In genomic region chr9:96418920-96419690, GRCh38 we compare ENCODE assay signal across 8 cellular contexts. TPM values are rescaled to one million over a fixed set of nuclear protein-coding genes. Genes with fewer than 3 reads are reported as not detected.
DNase-seq lines count a peak whose midpoint lies in the region; ATAC-seq and TF ChIP-seq lines count a peak whose summit lies in the region.

No MANE protein-coding gene starts in this region.

- H3K79me2 ChIP-seq in HCT116 (ENCODE audit: insufficient read depth, low read length) = peaks cover 31% of the 10 kb centered on the region
- peaks cover 32% of the 10 kb centered on the region for H3K79me2 ChIP-seq in Loucy (ENCODE audit: insufficient read depth, low read length)

- H3K27me3 ChIP-seq in HCT116 (ENCODE audit: insufficient read depth, low read length) (no peaks in the 10 kb centered on the region), Loucy (ENCODE audit: insufficient read depth, low read length, poor library complexity, severe bottlenecking) (peaks cover 4% of the 10 kb centered on the region), aorta (ENCODE audit: control insufficient read depth in 1 of 2, insufficient read depth in 2 of 2, low read length in 1 of 2) (no peaks in the 10 kb centered on the region)

- POLR2A ChIA-PET in GM10248 (lab: Yijun Ruan, JAX) = no interaction called here
- POLR2A ChIA-PET in HCT116 (lab: Charles Lee) = no interaction called here

- H3K27ac Mint-ChIP-seq in activated naive CD8-positive, alpha-beta T cell treated with anti-CD3 and anti-CD28 coated beads for 36 hours = peak overlapping the region; percentile 87
- H3K27ac Mint-ChIP-seq in osteocyte (ENCODE audit: unreplicated experiment) = peak overlapping the region; percentile 91

- TF ChIP-seq RAD21 in HCT116 (IDR thresholded peaks at IDR 0.05; ENCODE audit: low read depth) = peak; percentile 19; the same call in 1 of the 2 replicates

- H3K4me2 ChIP-seq in HCT116 (ENCODE audit: low read length) (peak overlapping the region; percentile 94), Loucy (ENCODE audit: low read depth, low read length, poor library complexity, severe bottlenecking) (peak overlapping the region; percentile 92)

- H3K27me3 Mint-ChIP-seq in activated naive CD8-positive, alpha-beta T cell treated with anti-CD3 and anti-CD28 coated beads for 36 hours = no peaks in the 10 kb centered on the region
- H3K27me3 Mint-ChIP-seq in osteocyte (ENCODE audit: unreplicated experiment) = no peaks in the 10 kb centered on the region

- H3K4me3 ChIP-seq in HCT116 (replicated peaks in 1 of 2; ENCODE audit: low read depth in 1 of 2, low read length in 2 of 2) (peak overlapping the region; percentile 67 to 73), Loucy (ENCODE audit: low read length, poor library complexity, severe bottlenecking) (peak overlapping the region; percentile 87), aorta (ENCODE audit: low read length in 2 of 2) (peak overlapping the region; percentile 71 to 84)

- BruUV-seq in HCT116 (replicated peaks; lab: Mats Ljungman, UMichigan) = TSS peak; percentile 85

- no peaks in the 10 kb centered on the region for H3K9me3 ChIP-seq in HCT116 (ENCODE audit: control insufficient read depth in 1 of 2, insufficient read depth in 1 of 2, low read depth in 1 of 2, low read length in 2 of 2)
- no peaks in the 10 kb centered on the region for H3K9me3 ChIP-seq in Loucy (ENCODE audit: insufficient read depth, low read depth, low read length)
- no peaks in the 10 kb centered on the region for H3K9me3 ChIP-seq in aorta (ENCODE audit: control insufficient read depth, low read length)

- H3K4me3 Mint-ChIP-seq in activated naive CD8-positive, alpha-beta T cell treated with anti-CD3 and anti-CD28 coated beads for 36 hours = peak overlapping the region; percentile 85
- H3K4me3 Mint-ChIP-seq in osteocyte (ENCODE audit: unreplicated experiment) = peak overlapping the region; percentile 86

- no peak for TF ChIP-seq CTCF in GM10248 (IDR thresholded peaks at IDR 0.05; ENCODE audit: control extremely low read depth, extremely low read depth, low read depth, missing control alignments)
- no peak for TF ChIP-seq CTCF in HCT116 (IDR thresholded peaks at IDR 0.05 in 2 of 3, conservative IDR thresholded peaks at IDR 0.05 in 1 of 3; ENCODE audit: borderline replicate concordance in 1 of 3, insufficient read depth in 1 of 3, low read depth in 2 of 3, low read length in 2 of 3)
- TF ChIP-seq CTCF in Loucy (conservative IDR thresholded peaks at IDR 0.05; ENCODE audit: low read length) = no peak
- no peak for TF ChIP-seq CTCF in osteocyte (IDR thresholded peaks at IDR 0.05)

- TF ChIP-seq POLR2A in HCT116 (IDR thresholded peaks at IDR 0.05; ENCODE audit: borderline replicate concordance, extremely low read depth, insufficient read depth, insufficient read length) = peak; percentile 14
- TF ChIP-seq POLR2A in Raji (IDR thresholded peaks at IDR 0.05; ENCODE audit: insufficient read depth, low read depth, low read length) = peak; percentile 55

- H3K4me1 ChIP-seq in HCT116 (ENCODE audit: control insufficient read depth in 1 of 2, insufficient read depth in 2 of 2, low read length in 2 of 2) (peaks cover 24 to 48% of the 10 kb centered on the region in 2 experiments), Loucy (ENCODE audit: insufficient read depth, low read length, poor library complexity, severe bottlenecking) (peaks cover 42% of the 10 kb centered on the region), aorta (ENCODE audit: control insufficient read depth in 1 of 2, insufficient read depth in 2 of 2, low read length in 2 of 2) (peaks cover 0 to 3% of the 10 kb centered on the region in 2 donors)

- H3K9me3 Mint-ChIP-seq in activated naive CD8-positive, alpha-beta T cell treated with anti-CD3 and anti-CD28 coated beads for 36 hours = no peaks in the 10 kb centered on the region
- no peaks in the 10 kb centered on the region for H3K9me3 Mint-ChIP-seq in osteocyte (ENCODE audit: unreplicated experiment)

- no peaks in the 10 kb centered on the region for H4K20me1 ChIP-seq in HCT116 (ENCODE audit: insufficient read depth)
- peaks cover 29% of the 10 kb centered on the region for H4K20me1 ChIP-seq in Loucy (ENCODE audit: insufficient read depth, low read length, poor library complexity, severe bottlenecking)

- peak overlapping the region; percentile 100 for H3K9ac ChIP-seq in HCT116 (ENCODE audit: low read length)
- peak overlapping the region; percentile 87 for H3K9ac ChIP-seq in Loucy (ENCODE audit: low read depth, low read length, poor library complexity, severe bottlenecking)

- 0 to 1% methylated on average over 51 to 58 of the region's 58 CpGs for WGBS in aorta, 2 donors

- peaks cover 15% of the 10 kb centered on the region for H3K36me3 Mint-ChIP-seq in activated naive CD8-positive, alpha-beta T cell treated with anti-CD3 and anti-CD28 coated beads for 36 hours
- no peaks in the 10 kb centered on the region for H3K36me3 Mint-ChIP-seq in osteocyte (ENCODE audit: unreplicated experiment)

- H3K27ac ChIP-seq in HCT116 (ENCODE audit: low read depth, low read length) = peak overlapping the region; percentile 99
- peak overlapping the region; percentile 68 to 98 for H3K27ac ChIP-seq in aorta (ENCODE audit: low read depth in 1 of 2, low read length in 2 of 2)

- H3K9me2 ChIP-seq in HCT116 (ENCODE audit: insufficient read depth) = no peaks in the 10 kb centered on the region
- no peaks in the 10 kb centered on the region for H3K9me2 ChIP-seq in Loucy (replicated peaks; ENCODE audit: low read depth, low read length)

- CTCF ChIA-PET in GM10248 (lab: Yijun Ruan, JAX) (no interaction called here), HCT116 (lab: Charles Lee) (no interaction called here)

- RAD21 ChIA-PET in HCT116 (lab: Charles Lee; ENCODE audit: low non-redundant PET in 1 of 2, low total read pairs in 2 of 2, uncharacterized antibody in 2 of 2, unreplicated experiment in 2 of 2) = interaction anchor here in 1 of 2 experiments (0.6 kb wide), 1 partner anchor 36 kb away, joined by 4 read pairs; no protein-coding TSS in a partner anchor

- intact Hi-C loops in HCT116 (cut with micrococcal nuclease) (loop anchor here (5.0 to 10.0 kb wide), 2 partner anchors 77 to 436 kb away; partner anchors contain the start of gene ZNF782), head of caudate nucleus (cut with DNase I) (loop anchor here (2.0 to 10.0 kb wide), 4 partner anchors 32 to 236 kb away; partner anchors contain the start of genes HABP4, PRXL2C and SLC35D2), aorta (cut with DNase I) (loop anchor here (5.0 kb wide), 3 partner anchors 33 to 238 kb away; partner anchors contain the start of genes HABP4 (in 1 of the 2) and PRXL2C (in 1 of the 2))

- H3F3A ChIP-seq in Loucy (ENCODE audit: low read depth) = peaks cover 17% of the 10 kb centered on the region

- H3K36me3 ChIP-seq in HCT116 (ENCODE audit: control insufficient read depth in 1 of 2, insufficient read depth in 2 of 2, low read length in 2 of 2) = no peaks in the 10 kb centered on the region
- H3K36me3 ChIP-seq in Loucy (ENCODE audit: insufficient read depth, low read length) = no peaks in the 10 kb centered on the region
- H3K36me3 ChIP-seq in aorta (ENCODE audit: control insufficient read depth in 1 of 2, insufficient read depth in 2 of 2, low read length in 1 of 2) = no peaks in the 10 kb centered on the region

- H2AFZ ChIP-seq in HCT116 (ENCODE audit: low read depth, low read length, poor library complexity, severe bottlenecking) = no peak overlapping the region
- peak overlapping the region; percentile 96 for H2AFZ ChIP-seq in Loucy (ENCODE audit: low read length)

- peaks cover 24% of the 10 kb centered on the region for H3K4me1 Mint-ChIP-seq in activated naive CD8-positive, alpha-beta T cell treated with anti-CD3 and anti-CD28 coated beads for 36 hours
- H3K4me1 Mint-ChIP-seq in osteocyte (ENCODE audit: unreplicated experiment) = peaks cover 31% of the 10 kb centered on the region

- ATAC-seq in HCT116 = peak; percentile 50
- peak; percentile 85 for ATAC-seq in aorta (ENCODE audit: low FRiP score)

- peak; percentile 68 for DNase-seq in GM10248 (ENCODE audit: extremely low spot score)
- no peak for DNase-seq in HCT116 (ENCODE audit: low read depth, low spot score)
- peak; percentile 76 for DNase-seq in activated naive CD8-positive, alpha-beta T cell treated with anti-CD3 and anti-CD28 coated beads for 36 hours
- DNase-seq in head of caudate nucleus = peak; percentile 18 to 83 (median 67)
- peak; percentile 87 for DNase-seq in osteocyte (ENCODE audit: extremely low spot score, unreplicated experiment)
- DNase-seq in aorta = peak; percentile 81 to 89

TF ChIP-seq in HCT116, 20 proteins besides CTCF, POLR2A, EP300 and RAD21:
- TF ChIP-seq EZH2 (IDR thresholded peaks at IDR 0.05) (no peak), YY1 (IDR thresholded peaks at IDR 0.05; ENCODE audit: extremely low read depth, insufficient replicate concordance, low read depth, low read length) (no peak), POLR2AphosphoS5 (IDR thresholded peaks at IDR 0.05; ENCODE audit: low read depth, low read length) (peak; percentile 45; the same call in 1 of the 2 replicates), SRF (IDR thresholded peaks at IDR 0.05; ENCODE audit: low read depth) (no peak), MAX (IDR thresholded peaks at IDR 0.05) (peak; percentile 21; the same call in 1 of the 2 replicates), ZFX (IDR thresholded peaks at IDR 0.05) (peak; percentile 60; the same call in 1 of the 2 replicates), JUND (IDR thresholded peaks at IDR 0.05) (no peak), CBX3 (IDR thresholded peaks at IDR 0.05; ENCODE audit: low read depth) (no peak)

RNA-seq across cellular contexts. Expression of gene ZNF367, which starts 0.9 kb away (rescaled TPM):
- total RNA-seq in HCT116 (2021; ENCODE audit: unreplicated experiment) (18.1 TPM), osteocyte (2.1 and 2.3 TPM in 2 replicates), aorta (1 to 10 TPM; 1.3 to 1.8 TPM)
- 2.5 and 3.4 TPM in 2 replicates for polyA plus RNA-seq in HCT116 (2012)
- 10 to 100 TPM; 40.2 to 40.9 TPM for total RNA-seq in activated naive CD8-positive, alpha-beta T cell treated with anti-CD3 and anti-CD28 coated beads for 36 hours
- polyA plus RNA-seq in aorta = 1 to 10 TPM; 1.4 TPM

RNA-seq across cellular contexts. Expression of gene HABP4, which starts 30.9 kb away (rescaled TPM):
- 21.0 TPM for total RNA-seq in HCT116 (2021; ENCODE audit: unreplicated experiment)
- 9.6 and 12.2 TPM in 2 replicates for polyA plus RNA-seq in HCT116 (2012)
- 1 to 10 TPM; 6.1 to 7.2 TPM for total RNA-seq in activated naive CD8-positive, alpha-beta T cell treated with anti-CD3 and anti-CD28 coated beads for 36 hours
- 15.8 and 16.5 TPM in 2 replicates for total RNA-seq in osteocyte
- 10 to 100 TPM; 29.0 to 37.0 TPM for total RNA-seq in aorta
- polyA plus RNA-seq in aorta = 10 to 100 TPM; 48.6 to 66.9 TPM

RNA-seq across cellular contexts. Expression of gene SLC35D2, which starts 35.6 kb away (rescaled TPM):
- total RNA-seq in HCT116 (2021; ENCODE audit: unreplicated experiment) (32.5 TPM), osteocyte (18.3 and 20.2 TPM in 2 replicates), aorta (10 to 100 TPM; 18.0 to 22.0 TPM)
- polyA plus RNA-seq in HCT116 (2012) = 23.2 and 27.6 TPM in 2 replicates
- 1 to 10 TPM in 1 of 2 experiments, under 1 TPM in 1; 0.80 to 1.5 TPM for total RNA-seq in activated naive CD8-positive, alpha-beta T cell treated with anti-CD3 and anti-CD28 coated beads for 36 hours
- 10 to 100 TPM; 20.0 to 21.7 TPM for polyA plus RNA-seq in aorta
